ENCODE assay signal across 17 cellular contexts in the genomic region with DNA sequence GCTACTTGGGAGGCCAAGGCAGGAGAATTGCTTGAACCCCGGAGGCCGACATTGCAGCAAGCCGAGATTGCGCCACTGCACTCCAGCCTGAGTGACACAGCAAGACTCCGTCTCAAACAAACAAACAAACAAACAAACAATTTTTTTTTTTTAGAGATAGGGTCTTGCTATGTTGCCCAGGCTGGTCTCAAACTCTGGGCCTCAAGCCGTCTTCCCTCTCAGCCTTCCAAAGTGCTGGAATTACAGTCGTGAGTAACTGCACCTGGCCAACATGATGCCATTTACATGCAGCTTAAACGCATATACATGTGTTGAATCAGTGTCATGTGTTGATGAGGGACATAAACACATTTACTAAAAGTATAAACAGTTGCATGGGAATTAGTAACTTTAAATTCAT. TPM values are rescaled to one million over a fixed set of nuclear protein-coding genes. Genes with fewer than 3 reads are reported as not detected.
A peak's percentile ranks its signal among the peaks of the same experiment; 100 is the strongest.
DNase-seq lines count a peak whose midpoint lies in the region; ATAC-seq and TF ChIP-seq lines count a peak whose summit lies in the region.
"Had no signal": no experiment of that assay in that cellular context is flagged by ENCODE, and none has a peak within 500 bp of the region (broad histone marks: within the 10 kb centered on the region; RNA-seq: fewer than 3 reads in every experiment).

No MANE protein-coding gene starts in this region.

- no peaks in the 10 kb centered on the region for H3K27me3 Mint-ChIP-seq in activated CD8-positive, alpha-beta memory T cell treated with anti-CD3 and anti-CD28 coated beads, Interleukin-2, amount 10 ng/mL, durations not matched to agents 7 days and 5 days
- no peaks in the 10 kb centered on the region for H3K27me3 Mint-ChIP-seq in central memory CD8-positive, alpha-beta T cell

- peaks cover 17% of the 10 kb centered on the region for H3K4me1 ChIP-seq in psoas muscle

- H3K9me3 ChIP-seq in KOPT-K1 (ENCODE audit: insufficient read depth, low read length, poor library complexity, severe bottlenecking) (no peaks in the 10 kb centered on the region), psoas muscle (no peaks in the 10 kb centered on the region)

- peaks cover 69% of the 10 kb centered on the region for H3K4me1 Mint-ChIP-seq in activated CD8-positive, alpha-beta memory T cell treated with anti-CD3 and anti-CD28 coated beads, Interleukin-2, amount 10 ng/mL, durations not matched to agents 7 days and 5 days
- H3K4me1 Mint-ChIP-seq in central memory CD8-positive, alpha-beta T cell, result peaks cover 78% of the 10 kb centered on the region

- H3K27ac Mint-ChIP-seq in activated CD8-positive, alpha-beta memory T cell treated with anti-CD3 and anti-CD28 coated beads, Interleukin-2, amount 10 ng/mL, durations not matched to agents 7 days and 5 days, result peak overlapping the region; percentile 99
- H3K27ac Mint-ChIP-seq in central memory CD8-positive, alpha-beta T cell (ENCODE audit: low read depth), result peak overlapping the region; percentile 99

- H3K9me3 Mint-ChIP-seq in activated CD8-positive, alpha-beta memory T cell treated with anti-CD3 and anti-CD28 coated beads, Interleukin-2, amount 10 ng/mL, durations not matched to agents 7 days and 5 days (ENCODE audit: low read depth), result no peaks in the 10 kb centered on the region
- H3K9me3 Mint-ChIP-seq in central memory CD8-positive, alpha-beta T cell, result no peaks in the 10 kb centered on the region

- no peak for DNase-seq in activated CD8-positive, alpha-beta memory T cell treated with anti-CD3 and anti-CD28 coated beads, Interleukin-2, amount 10 ng/mL, durations not matched to agents 7 days and 5 days
- DNase-seq in activated CD8-positive, alpha-beta memory T cell treated with anti-CD3 and anti-CD28 coated beads, Interleukin-2, amount 50 U/mL, for 4 hours, result no peak
- no peak for DNase-seq in central memory CD8-positive, alpha-beta T cell (ENCODE audit: low spot score in 2 of 2)
- DNase-seq in psoas muscle (no peak), HCEC 1CT (no peak), SW 1271 (lab: John Stamatoyannopoulos, UW) (no peak), COLO829 (ENCODE audit: low spot score) (no peak)
- DNase-seq: EL, Kasumi-1, NCI-H1105, NCI-H2171, NCI-H82, retina had no signal

- H3K36me3 Mint-ChIP-seq in activated CD8-positive, alpha-beta memory T cell treated with anti-CD3 and anti-CD28 coated beads, Interleukin-2, amount 10 ng/mL, durations not matched to agents 7 days and 5 days, result peaks cover 54% of the 10 kb centered on the region
- H3K36me3 Mint-ChIP-seq in central memory CD8-positive, alpha-beta T cell (ENCODE audit: insufficient read depth), result peaks cover 45% of the 10 kb centered on the region

- H3K27me3 ChIP-seq in psoas muscle (ENCODE audit: insufficient read depth in 3 of 3, low read length in 2 of 3), result no peaks in the 10 kb centered on the region
- H3K27me3 ChIP-seq: cardiac muscle cell had no signal

- H3K27ac ChIP-seq in KOPT-K1 (ENCODE audit: low read depth, low read length, poor library complexity, severe bottlenecking) (peak overlapping the region; percentile 96), psoas muscle (no peak overlapping the region)
- H3K27ac ChIP-seq: cardiac muscle cell had no signal

- WGBS in psoas muscle, 3 donors, result 93 to 97% (median 94%) methylated on average over 8 of the region's 8 CpGs

- ATAC-seq in activated CD8-positive, alpha-beta memory T cell treated with anti-CD3 and anti-CD28 coated beads, Interleukin-2, amount 10 ng/mL, durations not matched to agents 7 days and 5 days, result no peak
- ATAC-seq in central memory CD8-positive, alpha-beta T cell (replicated peaks; ENCODE audit: extremely low read depth, poor library complexity, severe bottlenecking), result no peak
- no peak for ATAC-seq in psoas muscle
- ATAC-seq: HCT116 had no signal

- no peak for TF ChIP-seq CTCF in psoas muscle (IDR thresholded peaks at IDR 0.05)

- peak overlapping the region; percentile 89 for H3K4me3 ChIP-seq in psoas muscle
- H3K4me3 ChIP-seq: cardiac muscle cell had no signal

- CTCF ChIA-PET in activated CD8-positive, alpha-beta memory T cell treated with anti-CD3 and anti-CD28 coated beads, Interleukin-2, amount 10 ng/mL, durations not matched to agents 7 days and 5 days (lab: Charles Lee), result interaction anchor here (0.7 to 6.2 kb wide), 9 partner anchors 12 to 506 kb away, joined by 3 to 58 read pairs (median 4); no protein-coding TSS in a partner anchor

- intact Hi-C loops in psoas muscle (cut with DNase I), result loop anchor here in 1 of 2 donors (10.0 kb wide), 1 partner anchor 74 kb away; no protein-coding TSS in a partner anchor

- 0 out of 2 replicates have a peak, but pooled peaks cover 3% of the 10 kb centered on the region for H3K36me3 ChIP-seq in KOPT-K1 (ENCODE audit: insufficient read depth, low read length)
- no peaks in the 10 kb centered on the region for H3K36me3 ChIP-seq in psoas muscle (ENCODE audit: insufficient read depth in 1 of 2, low read depth in 1 of 2)
- H3K36me3 ChIP-seq: cardiac muscle cell had no signal

- H3K4me3 Mint-ChIP-seq in activated CD8-positive, alpha-beta memory T cell treated with anti-CD3 and anti-CD28 coated beads, Interleukin-2, amount 10 ng/mL, durations not matched to agents 7 days and 5 days, result peak overlapping the region; percentile 100
- H3K4me3 Mint-ChIP-seq in central memory CD8-positive, alpha-beta T cell, result peak overlapping the region; percentile 99

RNA-seq across cellular contexts. Expression of a gene that starts 2.0 kb away (rescaled TPM):
- total RNA-seq in activated CD8-positive, alpha-beta memory T cell treated with anti-CD3 and anti-CD28 coated beads, Interleukin-2, amount 10 ng/mL, durations not matched to agents 7 days and 5 days, result 100 to 1,000 TPM; 158 to 193 TPM
- 10 to 100 TPM; 14.5 to 23.7 (median 20.0) TPM for total RNA-seq in psoas muscle
- 1 to 10 TPM; 1.7 to 9.4 (median 2.0) TPM for polyA plus RNA-seq in psoas muscle

RNA-seq across cellular contexts. Expression of a gene that starts 46.7 kb away (rescaled TPM):
- not detected for total RNA-seq in activated CD8-positive, alpha-beta memory T cell treated with anti-CD3 and anti-CD28 coated beads, Interleukin-2, amount 10 ng/mL, durations not matched to agents 7 days and 5 days
- not detected for total RNA-seq in psoas muscle
- polyA plus RNA-seq in psoas muscle, result not detected
- total RNA-seq: activated CD8-positive, alpha-beta memory T cell treated with anti-CD3 and anti-CD28 coated beads for 36 hours; cardiac muscle cell had no signal

Comparison
In these comparisons a context has a peak if more than half of its experiments do, and no peak if none do; other contexts are left out.
1. RNA of a gene that starts 2.0 kb away (total RNA-seq): 158 to 193 TPM in activated CD8-positive, alpha-beta memory T cell treated with anti-CD3 and anti-CD28 coated beads, Interleukin-2, amount 10 ng/mL, durations not matched to agents 7 days and 5 days; 14.5 to 23.7 TPM in psoas muscle; every median in the first group is over 4 times any median in the second.